ENCODE assay signal across 10 cellular contexts in the genomic region with DNA sequence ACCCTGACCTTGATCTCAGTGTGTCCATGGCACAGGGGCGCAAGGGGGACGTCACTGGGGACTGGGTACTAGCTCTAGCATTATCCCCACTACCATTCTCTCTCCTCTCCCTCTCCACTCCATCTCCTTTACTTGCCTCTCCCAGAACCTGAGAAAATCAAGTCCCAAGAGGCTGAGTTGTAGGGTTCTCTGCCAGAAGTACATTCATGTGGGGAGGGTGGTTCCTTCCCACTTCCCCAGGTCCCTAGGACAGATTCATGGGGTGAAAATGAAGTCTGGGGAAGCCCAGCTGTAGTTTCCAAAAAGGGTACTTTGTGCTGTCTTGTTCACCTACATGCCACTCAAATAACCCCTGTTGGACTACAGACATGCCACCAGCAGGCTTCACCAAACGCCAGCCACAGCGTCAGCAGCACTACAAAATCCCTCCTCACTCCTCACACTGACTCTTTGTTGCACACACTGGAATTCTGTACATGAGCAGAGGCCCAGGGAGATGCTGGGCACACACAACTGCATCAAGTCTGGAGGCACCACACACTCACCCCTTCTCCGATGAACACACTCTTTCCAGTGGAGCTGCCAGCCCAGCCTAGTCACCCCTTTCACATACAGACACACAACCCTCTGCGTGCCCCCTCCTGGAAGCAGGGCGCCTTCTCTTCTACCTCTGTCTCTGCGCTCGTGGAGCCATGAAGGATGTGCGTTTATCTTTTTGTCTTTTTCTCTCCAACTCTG. TPM values are rescaled to one million over a fixed set of nuclear protein-coding genes. Genes with fewer than 3 reads are reported as not detected.
DNase-seq lines count a peak whose midpoint lies in the region; ATAC-seq and TF ChIP-seq lines count a peak whose summit lies in the region.
"Had no signal": no experiment of that assay in that cellular context is flagged by ENCODE, and none has a peak within 500 bp of the region (broad histone marks: within the 10 kb centered on the region; RNA-seq: fewer than 3 reads in every experiment).

No MANE protein-coding gene starts in this region.

- peak overlapping the region; percentile 5 for H3K4me3 Mint-ChIP-seq in activated CD8-positive, alpha-beta T cell treated with anti-CD3 and anti-CD28 coated beads for 36 hours
- H3K4me3 Mint-ChIP-seq in stimulated activated memory B cell treated with anti-CD40 and anti-IgM and Interleukin-4, amounts not matched to agents 10 μg/mL and 1 μg/mL and 100 μg/mL, for 72 hours: no peak overlapping the region

- peaks cover 66% of the 10 kb centered on the region for H3K4me1 Mint-ChIP-seq in activated CD8-positive, alpha-beta T cell treated with anti-CD3 and anti-CD28 coated beads for 36 hours (ENCODE audit: low read depth)
- peaks cover 35% of the 10 kb centered on the region for H3K4me1 Mint-ChIP-seq in stimulated activated memory B cell treated with anti-CD40 and anti-IgM and Interleukin-4, amounts not matched to agents 10 μg/mL and 1 μg/mL and 100 μg/mL, for 72 hours

- CTCF ChIA-PET in activated CD8-positive, alpha-beta T cell treated with anti-CD3 and anti-CD28 coated beads for 36 hours (lab: Charles Lee): interaction anchor here (0.9 to 1.5 kb wide), 3 partner anchors 14 to 38 kb away, joined by 3 read pairs; no protein-coding TSS in a partner anchor

- no peaks in the 10 kb centered on the region for H3K9me3 ChIP-seq in left lung

- H3K27ac Mint-ChIP-seq in activated CD8-positive, alpha-beta T cell treated with anti-CD3 and anti-CD28 coated beads for 36 hours: peak overlapping the region; percentile 83
- peak overlapping the region; percentile 38 for H3K27ac Mint-ChIP-seq in stimulated activated memory B cell treated with anti-CD40 and anti-IgM and Interleukin-4, amounts not matched to agents 10 μg/mL and 1 μg/mL and 100 μg/mL, for 72 hours

- peaks cover 2% of the 10 kb centered on the region for H3K36me3 Mint-ChIP-seq in activated CD8-positive, alpha-beta T cell treated with anti-CD3 and anti-CD28 coated beads for 36 hours (ENCODE audit: low read depth)
- peaks cover 27% of the 10 kb centered on the region for H3K36me3 Mint-ChIP-seq in stimulated activated memory B cell treated with anti-CD40 and anti-IgM and Interleukin-4, amounts not matched to agents 10 μg/mL and 1 μg/mL and 100 μg/mL, for 72 hours

- TF ChIP-seq CTCF in activated CD8-positive, alpha-beta T cell treated with anti-CD3 and anti-CD28 coated beads for 36 hours (IDR thresholded peaks at IDR 0.05): no peak
- no peak for TF ChIP-seq CTCF in fibroblast of the aortic adventitia (IDR thresholded peaks at IDR 0.05; ENCODE audit: insufficient read depth, low read length)
- no peak for TF ChIP-seq CTCF in omental fat pad (IDR thresholded peaks at IDR 0.05)
- TF ChIP-seq CTCF in left lung (IDR thresholded peaks at IDR 0.05): no peak

- no peaks in the 10 kb centered on the region for H3K27me3 Mint-ChIP-seq in activated CD8-positive, alpha-beta T cell treated with anti-CD3 and anti-CD28 coated beads for 36 hours
- no peaks in the 10 kb centered on the region for H3K27me3 Mint-ChIP-seq in stimulated activated memory B cell treated with anti-CD40 and anti-IgM and Interleukin-4, amounts not matched to agents 10 μg/mL and 1 μg/mL and 100 μg/mL, for 72 hours

- no peak for ATAC-seq in activated CD8-positive, alpha-beta T cell treated with anti-CD3 and anti-CD28 coated beads for 36 hours
- ATAC-seq in stimulated activated memory B cell treated with anti-CD40 and anti-IgM and Interleukin-4, amounts not matched to agents 10 μg/mL and 1 μg/mL and 100 μg/mL, for 72 hours: no peak
- ATAC-seq in omental fat pad (ENCODE audit: low FRiP score): no peak
- no peak for ATAC-seq in left lung

- H3K27ac ChIP-seq in left lung: no peak overlapping the region

- H3K4me3 ChIP-seq in H7 (ENCODE audit: insufficient read depth, low read depth, low read length) (no peak overlapping the region), fibroblast of the aortic adventitia (ENCODE audit: low read depth, low read length) (no peak overlapping the region), left lung (no peak overlapping the region)

- POLR2A ChIA-PET in activated CD8-positive, alpha-beta T cell treated with anti-CD3 and anti-CD28 coated beads for 36 hours (lab: Charles Lee): interaction anchor here (0.8 to 1.1 kb wide), 3 partner anchors 9 to 122 kb away, joined by 3 read pairs; no protein-coding TSS in a partner anchor

- no peaks in the 10 kb centered on the region for H3K9me3 Mint-ChIP-seq in activated CD8-positive, alpha-beta T cell treated with anti-CD3 and anti-CD28 coated beads for 36 hours
- no peaks in the 10 kb centered on the region for H3K9me3 Mint-ChIP-seq in stimulated activated memory B cell treated with anti-CD40 and anti-IgM and Interleukin-4, amounts not matched to agents 10 μg/mL and 1 μg/mL and 100 μg/mL, for 72 hours

- H3K27me3 ChIP-seq in H7 (ENCODE audit: control insufficient read depth, insufficient read depth, low read length): peaks cover 4% of the 10 kb centered on the region
- H3K27me3 ChIP-seq in left lung: peaks cover 0 to 5% of the 10 kb centered on the region in 2 donors

- H3K36me3 ChIP-seq in H7 (replicated peaks; ENCODE audit: control insufficient read depth, insufficient read depth, low read length) (no peaks in the 10 kb centered on the region; the same call in 1 of the 2 replicates), left lung (no peaks in the 10 kb centered on the region)

- peak; percentile 42 for DNase-seq in H7
- no peak for DNase-seq in activated CD8-positive, alpha-beta T cell treated with anti-CD3 and anti-CD28 coated beads for 36 hours
- DNase-seq in fibroblast of the aortic adventitia (ENCODE audit: low read depth): peak; percentile 55
- no peak for DNase-seq in omental fat pad (ENCODE audit: low spot score)
- no peak for DNase-seq in left lung
- DNase-seq in NCI-H524 (lab: John Stamatoyannopoulos, UW): no peak
- no peak for DNase-seq in stimulated activated CD4-positive, alpha-beta T cell treated with anti-CD3 and anti-CD28 coated beads, Interleukin-4, amount 100 ng/mL, for 1 hour
- DNase-seq: effector CD4-positive, alpha-beta T cell had no signal

- H3K4me1 ChIP-seq in left lung: peaks cover 36 to 51% of the 10 kb centered on the region in 2 donors

- intact Hi-C loops in activated CD8-positive, alpha-beta T cell treated with anti-CD3 and anti-CD28 coated beads for 36 hours (cut with micrococcal nuclease): no loop called here
- intact Hi-C loops in left lung (cut with DNase I): no loop called here

RNA-seq across cellular contexts. Expression of a gene that starts 6.9 kb away (rescaled TPM):
- 50.1 and 58.1 TPM in 2 replicates for total RNA-seq in H7 (2014; rRNA removed; shearing (Covaris generic))
- 10 to 100 TPM; 19.7 to 20.3 TPM for total RNA-seq in activated CD8-positive, alpha-beta T cell treated with anti-CD3 and anti-CD28 coated beads for 36 hours
- total RNA-seq in fibroblast of the aortic adventitia (ENCODE audit: low replicate concordance) (43.9 and 69.4 TPM in 2 replicates), omental fat pad (10 to 100 TPM in 3 of 4 donors, 1 to 10 TPM in 1; 4.3 to 23.5 (median 13.2) TPM), left lung (10 to 100 TPM; 38.2 to 38.6 TPM)

RNA-seq across cellular contexts. Expression of a gene that starts 18.0 kb away (rescaled TPM):
- 0.30 and 0.52 TPM in 2 replicates for total RNA-seq in H7 (2014; rRNA removed; shearing (Covaris generic))
- 100 to 1,000 TPM; 121 to 137 TPM for total RNA-seq in activated CD8-positive, alpha-beta T cell treated with anti-CD3 and anti-CD28 coated beads for 36 hours
- total RNA-seq in fibroblast of the aortic adventitia (ENCODE audit: low replicate concordance) (0.54 TPM in 1 of 2 replicates, not detected in the other), omental fat pad (1 to 10 TPM; 1.1 to 2.8 (median 1.9) TPM), left lung (10 to 100 TPM in 1 of 2 donors, 1 to 10 TPM in 1; 3.8 to 10.9 TPM)
- total RNA-seq: M059J had no signal

RNA-seq across cellular contexts. Expression of a gene that starts 43.0 kb away (rescaled TPM):
- total RNA-seq in H7 (2014; rRNA removed; shearing (Covaris generic)): 43.6 and 46.2 TPM in 2 replicates
- 10 to 100 TPM; 62.1 to 63.4 TPM for total RNA-seq in activated CD8-positive, alpha-beta T cell treated with anti-CD3 and anti-CD28 coated beads for 36 hours
- total RNA-seq in fibroblast of the aortic adventitia (ENCODE audit: low replicate concordance) (1.5 and 13.5 TPM in 2 replicates), omental fat pad (1 to 10 TPM in 1 of 4 donors, under 1 TPM in 3; 0.63 to 2.0 (median 0.90) TPM), left lung (1 to 10 TPM; 2.8 to 4.1 TPM)

RNA-seq across cellular contexts. Expression of a gene that starts 44.3 kb away (rescaled TPM):
- total RNA-seq in H7 (2014; rRNA removed; shearing (Covaris generic)): 3.0 and 3.4 TPM in 2 replicates
- 10 to 100 TPM; 13.8 to 18.6 TPM for total RNA-seq in activated CD8-positive, alpha-beta T cell treated with anti-CD3 and anti-CD28 coated beads for 36 hours
- total RNA-seq in fibroblast of the aortic adventitia (ENCODE audit: low replicate concordance) (8.7 and 23.4 TPM in 2 replicates), omental fat pad (100 to 1,000 TPM in 1 of 4 donors, 10 to 100 TPM in 3; 71.1 to 118 (median 81.7) TPM), left lung (10 to 100 TPM; 33.1 to 36.3 TPM)

RNA-seq across cellular contexts. Expression of a gene that starts 44.5 kb away (rescaled TPM):
- total RNA-seq in H7 (2014; rRNA removed; shearing (Covaris generic)): 8.7 and 9.1 TPM in 2 replicates
- total RNA-seq in activated CD8-positive, alpha-beta T cell treated with anti-CD3 and anti-CD28 coated beads for 36 hours: 10 to 100 TPM; 31.3 to 35.9 TPM
- total RNA-seq in fibroblast of the aortic adventitia (ENCODE audit: low replicate concordance): 12.6 and 16.3 TPM in 2 replicates
- 10 to 100 TPM; 11.2 to 21.8 (median 16.5) TPM for total RNA-seq in omental fat pad
- total RNA-seq in left lung: 10 to 100 TPM; 34.6 to 39.2 TPM

Comparison
In these comparisons a context has a peak if more than half of its experiments do, and no peak if none do; other contexts are left out.
1. DNase-seq: peak in H7 (single experiment) and fibroblast of the aortic adventitia (single experiment); none in activated CD8-positive, alpha-beta T cell treated with anti-CD3 and anti-CD28 coated beads for 36 hours (single experiment), omental fat pad (single experiment), left lung (0 of 2), NCI-H524 (0 of 2) and stimulated activated CD4-positive, alpha-beta T cell treated with anti-CD3 and anti-CD28 coated beads, Interleukin-4, amount 100 ng/mL, for 1 hour (single experiment).
2. RNA of a gene that starts 18.0 kb away (total RNA-seq): 121 to 137 TPM in activated CD8-positive, alpha-beta T cell treated with anti-CD3 and anti-CD28 coated beads for 36 hours; 3.8 to 10.9 TPM in left lung, 1.1 to 2.8 TPM in omental fat pad, 0.54 TPM in fibroblast of the aortic adventitia and 0.30 to 0.52 TPM in H7; every median in the first group is over 10 times any median in the second.